ENCODE assay signal across 11 cellular contexts in the genomic region with DNA sequence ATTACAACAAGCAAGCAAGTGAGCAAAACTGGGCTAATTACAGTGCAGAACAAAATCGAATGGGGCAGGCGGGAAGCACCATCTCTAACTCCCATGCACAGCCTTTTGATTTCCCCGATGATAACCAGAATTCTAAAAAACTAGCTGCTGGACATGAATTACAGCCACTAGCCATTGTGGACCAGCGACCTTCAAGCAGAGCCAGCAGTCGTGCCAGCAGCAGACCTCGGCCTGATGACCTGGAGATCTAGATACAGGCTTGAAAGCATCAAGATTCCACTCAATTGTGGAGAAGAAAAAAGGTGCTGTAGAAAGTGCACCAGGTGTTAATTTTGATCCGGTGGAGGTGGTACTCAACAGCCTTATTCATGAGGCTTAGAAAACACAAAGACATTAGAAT. TPM values are rescaled to one million over a fixed set of nuclear protein-coding genes. Genes with fewer than 3 reads are reported as not detected.
DNase-seq lines count a peak whose midpoint lies in the region; ATAC-seq, FAIRE-seq and TF ChIP-seq lines count a peak whose summit lies in the region.
"Not testable (repeated sequence)": the region's sequence is repeated elsewhere in the genome, so short reads cannot be mapped to it uniquely, and the experiment has no call there.
"Had no signal": no experiment of that assay in that cellular context is flagged by ENCODE, and none has a peak within 500 bp of the region (broad histone marks: within the 10 kb centered on the region; RNA-seq: fewer than 3 reads in every experiment).

No MANE protein-coding gene starts in this region.

- not testable (repeated sequence) for H4K91ac ChIP-seq in H9 (ENCODE audit: insufficient read length, low read depth, low read length)

- WGBS in H9 (ENCODE audit: extremely low coverage, insufficient read length, low lambda C conversion rate) = no CpG with 5 or more reads among the region's 7 CpGs
- 95 to 100% methylated on average over 3 to 7 of the region's 7 CpGs for WGBS in endodermal cell (ENCODE audit: insufficient coverage in 1 of 2, insufficient read length in 1 of 2), 2 experiments

- not testable (repeated sequence) for H3K27me3 ChIP-seq in AG04450 (ENCODE audit: control insufficient read depth, insufficient read depth, low read length); H9 (ENCODE audit: insufficient read depth, low read length); astrocyte (ENCODE audit: insufficient read depth, low read length); endodermal cell (ENCODE audit: control insufficient read depth, insufficient read depth, low read length, poor library complexity, severe bottlenecking); left ventricle myocardium inferior (ENCODE audit: low read depth)

- TF ChIP-seq CTCF in AG04450 (IDR thresholded peaks at IDR 0.05; ENCODE audit: low read depth, low read length); H9 (conservative IDR thresholded peaks at IDR 0.05); WTC11 (IDR thresholded peaks at IDR 0.05); astrocyte (IDR thresholded peaks at IDR 0.05; ENCODE audit: insufficient read depth, low read depth, low read length); endodermal cell (conservative IDR thresholded peaks at IDR 0.05); left ventricle myocardium inferior (IDR thresholded peaks at IDR 0.05; ENCODE audit: borderline replicate concordance); nephron progenitor cell (IDR thresholded peaks at IDR 0.05): not testable (repeated sequence)

- CTCF ChIA-PET in AG04450 (lab: Charles Lee); WTC11 (lab: Charles Lee): not testable (repeated sequence)

- not testable (repeated sequence) for H4K5ac ChIP-seq in H9 (ENCODE audit: insufficient read length, low read depth, low read length)

- H3K23ac ChIP-seq in H9 (ENCODE audit: insufficient read length, low read depth, low read length) = not testable (repeated sequence)

- not testable (repeated sequence) for H3K27me3 Mint-ChIP-seq in H9 (ENCODE audit: low read depth); WTC11 (ENCODE audit: low read depth); astrocyte (ENCODE audit: low read depth, unreplicated experiment); endodermal cell (ENCODE audit: insufficient read depth); nephron progenitor cell (ENCODE audit: low read depth, poor library complexity)

- H2BK12ac ChIP-seq in H9 (ENCODE audit: insufficient read length, low read depth, low read length) = not testable (repeated sequence)

- H3K27ac Mint-ChIP-seq in H9 (peak overlapping the region in 2 of 3 experiments; percentile 4 to 94; a peak in 5 of 7 replicates), WTC11 (peak overlapping the region; percentile 73), astrocyte (ENCODE audit: unreplicated experiment) (peak overlapping the region; percentile 41), nephron progenitor cell (peak overlapping the region; percentile 83)
- not testable (repeated sequence) for H3K27ac Mint-ChIP-seq in endodermal cell

- H3T11ph ChIP-seq in H9 (ENCODE audit: low read length) = not testable (repeated sequence)

- DNase-seq in AG04450 (ENCODE audit: low read depth, low spot score); H9; WTC11 (ENCODE audit: low spot score); astrocyte (ENCODE audit: low read depth); endodermal cell; left ventricle myocardium inferior; nephron progenitor cell: not testable (repeated sequence)

- H3K18ac ChIP-seq in H9 (ENCODE audit: insufficient read length, low read depth, low read length) = not testable (repeated sequence)

- H2BK120ac ChIP-seq in H9 (ENCODE audit: low read depth, low read length, poor library complexity, severe bottlenecking) = not testable (repeated sequence)

- not testable (repeated sequence) for H3K56ac ChIP-seq in H9 (ENCODE audit: insufficient read length, low read depth, low read length)

- not testable (repeated sequence) for H4K20me1 ChIP-seq in H9 (ENCODE audit: control insufficient read depth, insufficient read depth, insufficient read length)
- peaks cover 65% of the 10 kb centered on the region for H4K20me1 ChIP-seq in astrocyte (ENCODE audit: insufficient read depth, low read length)

- not testable (repeated sequence) for H2AFZ ChIP-seq in H9 (ENCODE audit: low read length); astrocyte (ENCODE audit: low read depth, low read length)

- peak overlapping the region; percentile 31 for H3K27ac ChIP-seq in AG04450 (ENCODE audit: low read depth, low read length)
- H3K27ac ChIP-seq in H9 (ENCODE audit: insufficient read length, low read depth, low read length); astrocyte (ENCODE audit: low read depth, low read length); endodermal cell (ENCODE audit: low read depth, low read length): not testable (repeated sequence)
- H3K27ac ChIP-seq in left ventricle myocardium inferior (replicated peaks) = peak overlapping the region; percentile 20

- not testable (repeated sequence) for H2BK5ac ChIP-seq in H9 (ENCODE audit: insufficient read length, low read length)

- not testable (repeated sequence) for H2AK5ac ChIP-seq in H9 (ENCODE audit: insufficient read length, low read length)

- H3K9ac ChIP-seq in H9 (ENCODE audit: extremely low read depth, insufficient read length, low read length); astrocyte (ENCODE audit: low read length); endodermal cell (ENCODE audit: extremely low read depth, low read length, poor library complexity, severe bottlenecking): not testable (repeated sequence)

- H3K4me2 ChIP-seq in H9 (ENCODE audit: insufficient read depth, insufficient read length, low read length); astrocyte (ENCODE audit: low read length): not testable (repeated sequence)

- H3K79me2 ChIP-seq in H9 (ENCODE audit: insufficient read depth, low read length) (peaks cover 31% of the 10 kb centered on the region), astrocyte (ENCODE audit: insufficient read depth, low read length) (peaks cover 71% of the 10 kb centered on the region)

- POLR2A ChIA-PET in AG04450 (lab: Yijun Ruan, JAX); WTC11 (lab: Charles Lee): not testable (repeated sequence)

- H3K79me1 ChIP-seq in H9 (ENCODE audit: insufficient read depth, low read depth, low read length, poor library complexity, severe bottlenecking) = not testable (repeated sequence)

- H3K36me3 Mint-ChIP-seq in H9 (ENCODE audit: insufficient read depth in 1 of 3, low read depth in 3 of 3) = peaks cover 60 to 73% (median 71%) of the 10 kb centered on the region in 3 experiments
- H3K36me3 Mint-ChIP-seq in WTC11 = peaks cover 73% of the 10 kb centered on the region
- peaks cover 31% of the 10 kb centered on the region for H3K36me3 Mint-ChIP-seq in astrocyte (ENCODE audit: low read depth, unreplicated experiment)
- H3K36me3 Mint-ChIP-seq in endodermal cell (ENCODE audit: low read depth) = peaks cover 75% of the 10 kb centered on the region
- H3K36me3 Mint-ChIP-seq in nephron progenitor cell (ENCODE audit: low read depth) = peaks cover 85% of the 10 kb centered on the region

- not testable (repeated sequence) for H3K4me3 Mint-ChIP-seq in H9, WTC11, endodermal cell, nephron progenitor cell
- H3K4me3 Mint-ChIP-seq in astrocyte (ENCODE audit: unreplicated experiment) = peak overlapping the region; percentile 51

- H3K4me3 ChIP-seq in AG04450 (ENCODE audit: low read depth, low read length); astrocyte (ENCODE audit: insufficient read depth, low read depth, low read length): not testable (repeated sequence)
- peak overlapping the region; percentile 25 for H3K4me3 ChIP-seq in endodermal cell (ENCODE audit: low read length)
- peak overlapping the region; percentile 80 for H3K4me3 ChIP-seq in left ventricle myocardium inferior

- intact Hi-C loops in left ventricle myocardium inferior (cut with micrococcal nuclease) = not testable (repeated sequence)

- H2BK20ac ChIP-seq in H9 (ENCODE audit: low read depth, low read length, poor library complexity, severe bottlenecking) = not testable (repeated sequence)

- H3K36me3 ChIP-seq in astrocyte (ENCODE audit: insufficient read depth, low read length) = peaks cover 45% of the 10 kb centered on the region
- H3K36me3 ChIP-seq in endodermal cell (ENCODE audit: control insufficient read depth, insufficient read depth, low read length) = peaks cover 80% of the 10 kb centered on the region
- peaks cover 51% of the 10 kb centered on the region for H3K36me3 ChIP-seq in left ventricle myocardium inferior

- H3K9me3 ChIP-seq in AG04450 (ENCODE audit: control insufficient read depth, insufficient read depth, low read length); H9 (ENCODE audit: control insufficient read depth, low read depth, low read length); astrocyte (ENCODE audit: insufficient read depth, low read depth, low read length); endodermal cell (ENCODE audit: control insufficient read depth, low read length); left ventricle myocardium inferior (replicated peaks): not testable (repeated sequence)

- not testable (repeated sequence) for H3K14ac ChIP-seq in H9 (ENCODE audit: insufficient read depth, low read length)

- not testable (repeated sequence) for H3K4ac ChIP-seq in H9 (ENCODE audit: low read depth, low read length)

- not testable (repeated sequence) for H2BK15ac ChIP-seq in H9 (ENCODE audit: low read depth, low read length)

- H4K8ac ChIP-seq in H9 (replicated peaks; ENCODE audit: insufficient read length, low read depth, low read length) = not testable (repeated sequence)

- not testable (repeated sequence) for H3K9me3 Mint-ChIP-seq in H9; WTC11; astrocyte (ENCODE audit: unreplicated experiment); endodermal cell
- peaks cover 47% of the 10 kb centered on the region for H3K9me3 Mint-ChIP-seq in nephron progenitor cell

- H3K4me1 Mint-ChIP-seq in H9 (peaks cover 39 to 40% of the 10 kb centered on the region in 2 experiments), WTC11 (peaks cover 61% of the 10 kb centered on the region), astrocyte (ENCODE audit: low read depth, unreplicated experiment) (peaks cover 28% of the 10 kb centered on the region), endodermal cell (peaks cover 38% of the 10 kb centered on the region), nephron progenitor cell (peaks cover 27% of the 10 kb centered on the region)

- H3K4me1 ChIP-seq in H9 (ENCODE audit: insufficient read depth, low read length); astrocyte (ENCODE audit: insufficient read depth, low read length); endodermal cell (ENCODE audit: control insufficient read depth, insufficient read depth, low read length): not testable (repeated sequence)
- H3K4me1 ChIP-seq in left ventricle myocardium inferior = peaks cover 57% of the 10 kb centered on the region

- FAIRE-seq in astrocyte (lab: Jason Lieb, UNC) = not testable (repeated sequence)

- ATAC-seq in WTC11 = not testable (repeated sequence)

- not testable (repeated sequence) for H3K23me2 ChIP-seq in H9 (ENCODE audit: insufficient read length, low read depth, low read length, poor library complexity, severe bottlenecking)

RNA-seq across cellular contexts. Expression of a gene that starts 12.3 kb away (rescaled TPM):
- 261 and 323 TPM in 2 replicates for polyA plus RNA-seq in AG04450 (2011; rRNA removed)
- polyA minus RNA-seq in AG04450 (2011; rRNA and poly(A)+ RNA removed) = 234 and 259 TPM in 2 replicates
- total RNA-seq in H9 (2021) = 528 and 530 TPM in 2 replicates
- 546 to 700 TPM (median 682 TPM) in 3 replicates for total RNA-seq in WTC11 (2021)
- total RNA-seq in astrocyte = 433 and 443 TPM in 2 replicates
- total RNA-seq in endodermal cell = 1,000 to 10,000 TPM in 1 of 2 donors, 100 to 1,000 TPM in 1; 706 to 1,121 TPM
- polyA plus RNA-seq in endodermal cell (2013, experiment 1 of 2) = 507 TPM
- 485 TPM for polyA plus RNA-seq in endodermal cell (2013, experiment 2 of 2)
- 248 TPM for total RNA-seq in left ventricle myocardium inferior
- total RNA-seq: CD4-positive, alpha-beta memory T cell; CD4-positive, CD25-positive, alpha-beta regulatory T cell; CD8-positive, alpha-beta memory T cell had no signal
- polyA plus RNA-seq: CD14-positive monocyte; CD4-positive, alpha-beta memory T cell; CD4-positive, CD25-positive, alpha-beta regulatory T cell; CD8-positive, alpha-beta memory T cell had no signal
